Comparison of ENCODE assay signal across 11 cellular contexts in genomic region chr3:14537590-14538450, GRCh38. TPM values are rescaled to one million over a fixed set of nuclear protein-coding genes. Genes with fewer than 3 reads are reported as not detected.
DNase-seq lines count a peak whose midpoint lies in the region; ATAC-seq, FAIRE-seq and TF ChIP-seq lines count a peak whose summit lies in the region.
"Had no signal": no experiment of that assay in that cellular context is flagged by ENCODE, and none has a peak within 500 bp of the region (broad histone marks: within the 10 kb centered on the region; RNA-seq: fewer than 3 reads in every experiment).

No MANE protein-coding gene starts in this region.

- H3K79me2 ChIP-seq in GM12878 (ENCODE audit: control insufficient read depth, insufficient read depth, low read length): no peaks in the 10 kb centered on the region

- TF ChIP-seq POLR2A in GM12878 (IDR thresholded peaks at IDR 0.05; ENCODE audit: low read depth, low read length): no peak

- no peak overlapping the region for H3K4me3 ChIP-seq in Caco-2 (ENCODE audit: low read depth, low read length)
- H3K4me3 ChIP-seq in GM12878: no peak overlapping the region
- H3K4me3 ChIP-seq in lower lobe of right lung: no peak overlapping the region

- RAD21 ChIA-PET in GM12878 (lab: Charles Lee; ENCODE audit: unreplicated experiment): interaction anchor here (0.7 kb wide), 1 partner anchor 243 kb away, joined by 3 read pairs; no protein-coding TSS in a partner anchor

- no peak overlapping the region for H3K4me3 Mint-ChIP-seq in Caco-2 (ENCODE audit: unreplicated experiment)
- no peak overlapping the region for H3K4me3 Mint-ChIP-seq in activated T-cell treated with anti-CD3 and anti-CD28 coated beads, Interleukin-2, amount 50 U/mL, for 4 hours
- H3K4me3 Mint-ChIP-seq: CD8-positive, alpha-beta T cell; T-helper 17 cell had no signal

- no peaks in the 10 kb centered on the region for H3K4me1 Mint-ChIP-seq in Caco-2 (ENCODE audit: low read depth, unreplicated experiment)
- no peaks in the 10 kb centered on the region for H3K4me1 Mint-ChIP-seq in activated T-cell treated with anti-CD3 and anti-CD28 coated beads, Interleukin-2, amount 50 U/mL, for 4 hours (ENCODE audit: low read depth)
- H3K4me1 Mint-ChIP-seq: T-helper 17 cell had no signal

- H3K27ac ChIP-seq in GM12878 (ENCODE audit: control insufficient read depth, insufficient read depth) (no peak overlapping the region), lower lobe of right lung (no peak overlapping the region)

- TF ChIP-seq EP300 in GM12878 (IDR thresholded peaks at IDR 0.05; ENCODE audit: borderline replicate concordance in 1 of 2, control insufficient read depth in 1 of 2, low read depth in 2 of 2, low read length in 2 of 2): no peak

- ATAC-seq in GM12878: 0 out of 3 replicates have a peak, but pooled peaks have one; percentile 21
- no peak for ATAC-seq in lower lobe of right lung
- ATAC-seq in GM21423 (IDR thresholded peaks at IDR 0.05; ENCODE audit: unreplicated experiment): no peak
- ATAC-seq in activated T-cell treated with anti-CD3 and anti-CD28 coated beads, Interleukin-2, amount 50 U/mL, for 4 hours: no peak
- ATAC-seq in HG03565 (IDR thresholded peaks at IDR 0.05; ENCODE audit: unreplicated experiment): no peak
- ATAC-seq: CD8-positive, alpha-beta T cell; T-helper 17 cell had no signal

- no peak for FAIRE-seq in GM12878 (lab: Jason Lieb, UNC)

- DNase-seq in Caco-2: peak; percentile 35 to 68
- peak; percentile 23 for DNase-seq in HT-29 (ENCODE audit: low spot score)
- no peak for DNase-seq in GM12878 (ENCODE audit: low read depth, low spot score)
- peak; percentile 28 for DNase-seq in lower lobe of right lung
- no peak for DNase-seq in activated T-cell treated with anti-CD3 and anti-CD28 coated beads, Interleukin-2, amount 50 U/mL, for 4 hours
- no peak for DNase-seq in NK-92 treated with Interleukin-12 subunit alpha and Interleukin-12 subunit beta, amount 100 ng/mL, for 24 hours (lab: John Stamatoyannopoulos, UW)
- DNase-seq: amniotic stem cell; CD8-positive, alpha-beta T cell; T-helper 17 cell had no signal

- whole genome bisulfite sequencing in GM12878 (ENCODE audit: insufficient coverage, insufficient replicate concordance, low lambda C conversion rate, missing lambda C conversion rate): 40% methylated on average over 10 of the region's 10 CpGs

- CTCF ChIA-PET in Caco-2 (lab: Charles Lee) (no interaction called here), GM12878 (lab: Yijun Ruan, JAX) (no interaction called here)

- BruUV-seq in Caco-2 (replicated peaks; lab: Mats Ljungman, UMichigan) (no TSS peak), GM12878 (replicated peaks; lab: Mats Ljungman, UMichigan) (no TSS peak)

- H3K27me3 Mint-ChIP-seq in Caco-2 (ENCODE audit: insufficient read depth, unreplicated experiment): no peaks in the 10 kb centered on the region
- peaks cover 3% of the 10 kb centered on the region for H3K27me3 Mint-ChIP-seq in activated T-cell treated with anti-CD3 and anti-CD28 coated beads, Interleukin-2, amount 50 U/mL, for 4 hours (ENCODE audit: low read depth)

- no peak for TF ChIP-seq RAD21 in GM12878 (IDR thresholded peaks at IDR 0.05; ENCODE audit: insufficient read depth, low read depth, low read length)

- H3K27ac Mint-ChIP-seq in Caco-2 (ENCODE audit: unreplicated experiment): no peak overlapping the region
- H3K27ac Mint-ChIP-seq: CD8-positive, alpha-beta T cell; T-helper 17 cell had no signal

- POLR2A ChIA-PET in Caco-2 (lab: Charles Lee): no interaction called here
- POLR2A ChIA-PET in GM12878 (lab: Charles Lee): no interaction called here

- TF ChIP-seq CTCF in Caco-2 (IDR thresholded peaks at IDR 0.05; ENCODE audit: insufficient read depth in 1 of 2, low read depth in 1 of 2, low read length in 1 of 2, severe bottlenecking in 1 of 2, unreplicated experiment in 1 of 2) (no peak), GM12878 (IDR thresholded peaks at IDR 0.05 in 2 of 3, conservative IDR thresholded peaks at IDR 0.05 in 1 of 3; ENCODE audit: control insufficient read depth in 2 of 3, extremely low read depth in 1 of 3, insufficient read depth in 1 of 3, low read depth in 3 of 3, low read length in 3 of 3) (no peak), lower lobe of right lung (IDR thresholded peaks at IDR 0.05) (no peak)

- H3K9me3 ChIP-seq in Caco-2: no peaks in the 10 kb centered on the region
- H3K9me3 ChIP-seq in GM12878 (replicated peaks; ENCODE audit: control insufficient read depth, insufficient read depth, low read length): no peaks in the 10 kb centered on the region
- no peaks in the 10 kb centered on the region for H3K9me3 ChIP-seq in lower lobe of right lung

- H3K27me3 ChIP-seq in Caco-2 (replicated peaks; ENCODE audit: control insufficient read depth, insufficient read depth, low read length): no peaks in the 10 kb centered on the region
- H3K27me3 ChIP-seq in GM12878 (replicated peaks in 1 of 2; ENCODE audit: control insufficient read depth in 2 of 2, insufficient read depth in 2 of 2, low read length in 1 of 2): peaks cover 0 to 2% of the 10 kb centered on the region in 2 experiments; a peak in 1 of 4 replicates
- H3K27me3 ChIP-seq in lower lobe of right lung (ENCODE audit: low read depth): peaks cover 8% of the 10 kb centered on the region

- H3K36me3 ChIP-seq in Caco-2 (ENCODE audit: control insufficient read depth, insufficient read depth, low read length) (no peaks in the 10 kb centered on the region), GM12878 (ENCODE audit: control insufficient read depth in 2 of 2, insufficient read depth in 2 of 2, low read length in 1 of 2) (no peaks in the 10 kb centered on the region), lower lobe of right lung (no peaks in the 10 kb centered on the region)

- intact Hi-C loops in Caco-2 (cut with micrococcal nuclease; ENCODE audit: unreplicated experiment): no loop called here
- intact Hi-C loops in GM12878 (cut with micrococcal nuclease; ENCODE audit: unreplicated experiment): no loop called here
- intact Hi-C loops in lower lobe of right lung (cut with DNase I): no loop called here

- no peaks in the 10 kb centered on the region for H3K36me3 Mint-ChIP-seq in Caco-2 (ENCODE audit: insufficient read depth, unreplicated experiment)
- no peaks in the 10 kb centered on the region for H3K36me3 Mint-ChIP-seq in activated T-cell treated with anti-CD3 and anti-CD28 coated beads, Interleukin-2, amount 50 U/mL, for 4 hours (ENCODE audit: insufficient read depth)
- H3K36me3 Mint-ChIP-seq: CD8-positive, alpha-beta T cell had no signal

- in situ Hi-C loops in GM12878 (cut with MboI): no loop called here

- no peak overlapping the region for H2AFZ ChIP-seq in GM12878 (ENCODE audit: control insufficient read depth, low read depth, low read length)

- H3K4me2 ChIP-seq in GM12878 (ENCODE audit: control insufficient read depth, insufficient read depth): no peak overlapping the region

- no peaks in the 10 kb centered on the region for H4K20me1 ChIP-seq in GM12878 (ENCODE audit: control insufficient read depth, insufficient read depth)

- no peak overlapping the region for H3K9ac ChIP-seq in GM12878 (ENCODE audit: control insufficient read depth, insufficient read depth, low read length)

- H3K4me1 ChIP-seq in Caco-2 (no peaks in the 10 kb centered on the region), GM12878 (ENCODE audit: control insufficient read depth, insufficient read depth, low read length) (no peaks in the 10 kb centered on the region), lower lobe of right lung (no peaks in the 10 kb centered on the region)

- no peaks in the 10 kb centered on the region for H3K9me3 Mint-ChIP-seq in Caco-2 (ENCODE audit: unreplicated experiment)
- no peaks in the 10 kb centered on the region for H3K9me3 Mint-ChIP-seq in activated T-cell treated with anti-CD3 and anti-CD28 coated beads, Interleukin-2, amount 50 U/mL, for 4 hours
- H3K9me3 Mint-ChIP-seq: CD8-positive, alpha-beta T cell had no signal

- SMC1A ChIA-PET in GM12878 (lab: Charles Lee; ENCODE audit: uncharacterized antibody, unreplicated experiment): no interaction called here

TF ChIP-seq in GM12878, 131 proteins besides CTCF, POLR2A, EP300 and RAD21 (continues in another document):
- TF ChIP-seq TCF12 (IDR thresholded peaks at IDR 0.05; ENCODE audit: low read depth, low read length) (no peak), BMI1 (IDR thresholded peaks at IDR 0.05; ENCODE audit: borderline replicate concordance) (no peak), USF1 (IDR thresholded peaks at IDR 0.05; ENCODE audit: borderline replicate concordance, extremely low read length, insufficient read depth, low read depth, low read length) (peak; percentile 68), FOXK2 (IDR thresholded peaks at IDR 0.05) (no peak), NR2C1 (IDR thresholded peaks at IDR 0.05) (no peak)

RNA-seq across cellular contexts. Expression of gene GRIP2, which starts 2.3 kb away (rescaled TPM):
- 2.2 and 4.5 TPM in 2 replicates for total RNA-seq in Caco-2 (2022)
- total RNA-seq in HT-29 (2014; rRNA removed; shearing (Covaris generic)): not detected in 2 replicates
- not detected in 2 replicates for total RNA-seq in GM12878 (2013; cell fraction: nucleolus; rRNA removed)
- total RNA-seq in GM12878 (2014; rRNA removed): not detected in 2 replicates
- not detected in 2 replicates for total RNA-seq in GM12878 (2014; rRNA removed; fragmentation: Illumina TruSeq; extraction: Trizol)
- total RNA-seq in GM12878 (2021): not detected in 2 replicates
- polyA plus RNA-seq in GM12878 (2011; ENCODE audit: low read depth): not detected
- polyA plus RNA-seq in GM12878 (2011; rRNA removed): not detected in 2 replicates
- polyA plus RNA-seq in GM12878 (2011; cell fraction: cytosol; rRNA removed): not detected in 2 replicates
- polyA plus RNA-seq in GM12878 (2011; cell fraction: nucleus; rRNA removed): not detected in 2 replicates
- polyA plus RNA-seq in GM12878 (2012): 0.03 TPM in 1 of 2 replicates, not detected in the other
- polyA plus RNA-seq in GM12878 (2014; fragmentation: Illumina TruSeq; extraction: Trizol): not detected in 2 replicates
- not detected for polyA plus RNA-seq in GM12878 (2014; fragmentation: Nextera tagmentation; extraction: Ambion mirVana)
- not detected in 2 replicates for polyA plus RNA-seq in GM12878 (2014; rRNA removed)
- not detected for polyA plus RNA-seq in GM12878 (2016; fragmentation: Nextera tagmentation; extraction: Ambion mirVana)
- not detected in 2 replicates for polyA minus RNA-seq in GM12878 (2011; rRNA and poly(A)+ RNA removed)
- not detected in 2 replicates for polyA minus RNA-seq in GM12878 (2011; cell fraction: cytosol; rRNA and poly(A)+ RNA removed)
- not detected in 2 replicates for polyA minus RNA-seq in GM12878 (2011; cell fraction: nucleus; rRNA and poly(A)+ RNA removed)
- total RNA-seq in lower lobe of right lung: 1.1 TPM
- not detected for total RNA-seq in activated T-cell treated with anti-CD3 and anti-CD28 coated beads, Interleukin-2, amount 50 U/mL, for 4 hours
- total RNA-seq: CD8-positive, alpha-beta T cell had no signal

Comparison
In these comparisons a context has a peak if more than half of its experiments do, and no peak if none do; other contexts are left out.
1. DNase-seq: peak in Caco-2 (2 of 2), HT-29 (single experiment) and lower lobe of right lung (single experiment); none in GM12878 (single experiment), activated T-cell treated with anti-CD3 and anti-CD28 coated beads, Interleukin-2, amount 50 U/mL, for 4 hours (single experiment) and NK-92 treated with Interleukin-12 subunit alpha and Interleukin-12 subunit beta, amount 100 ng/mL, for 24 hours (single experiment).